Comparison of ENCODE assay signal across 1 cellular context in genomic region chr7:124057872-124058271, GRCh38.
A peak's percentile ranks its signal among the peaks of the same experiment; 100 is the strongest.
TF ChIP-seq lines count a peak whose summit lies in the region.

No MANE protein-coding gene starts in this region.

TF ChIP-seq in SK-N-SH, 30 proteins besides CTCF, POLR2A, EP300 and RAD21 (continued from another document):
- TF ChIP-seq USF2 (IDR thresholded peaks at IDR 0.05; ENCODE audit: borderline replicate concordance, low read depth, low read length) (no peak), MXI1 (IDR thresholded peaks at IDR 0.05; ENCODE audit: low read depth, low read length) (peak; percentile 19; the same call in 1 of the 2 replicates), MEF2A (IDR thresholded peaks at IDR 0.05; ENCODE audit: borderline replicate concordance, low read depth) (no peak), ZBTB33 (IDR thresholded peaks at IDR 0.05; ENCODE audit: borderline replicate concordance, low read depth) (no peak), MAX (IDR thresholded peaks at IDR 0.05; ENCODE audit: low read depth) (no peak), FOSL2 (IDR thresholded peaks at IDR 0.05; ENCODE audit: borderline replicate concordance, low read depth) (no peak), REST (IDR thresholded peaks at IDR 0.05; ENCODE audit: low read depth, low read length) (no peak), TCF12 (IDR thresholded peaks at IDR 0.05) (no peak), CHD2 (IDR thresholded peaks at IDR 0.05; ENCODE audit: low read length, partially characterized antibody) (peak; percentile 59), GABPA (IDR thresholded peaks at IDR 0.05; ENCODE audit: low read depth) (no peak), NFIC (IDR thresholded peaks at IDR 0.05; ENCODE audit: borderline replicate concordance) (no peak), EZH2phosphoT487 (IDR thresholded peaks at IDR 0.05; ENCODE audit: borderline replicate concordance, low read depth) (no peak), YY1 (IDR thresholded peaks at IDR 0.05; ENCODE audit: low read depth) (no peak), GATA2 (CRISPR knock-in tag; IDR thresholded peaks at IDR 0.05) (peak; percentile 67; the same call in 1 of the 2 replicates), TAF1 (IDR thresholded peaks at IDR 0.05; ENCODE audit: borderline replicate concordance, low read depth, low read length) (no peak), FOXM1 (IDR thresholded peaks at IDR 0.05; ENCODE audit: low read depth) (no peak), RXRA (IDR thresholded peaks at IDR 0.05; ENCODE audit: borderline replicate concordance, low read depth) (no peak)
